ENCODE assay signal across 1 cellular context in the genomic region with DNA sequence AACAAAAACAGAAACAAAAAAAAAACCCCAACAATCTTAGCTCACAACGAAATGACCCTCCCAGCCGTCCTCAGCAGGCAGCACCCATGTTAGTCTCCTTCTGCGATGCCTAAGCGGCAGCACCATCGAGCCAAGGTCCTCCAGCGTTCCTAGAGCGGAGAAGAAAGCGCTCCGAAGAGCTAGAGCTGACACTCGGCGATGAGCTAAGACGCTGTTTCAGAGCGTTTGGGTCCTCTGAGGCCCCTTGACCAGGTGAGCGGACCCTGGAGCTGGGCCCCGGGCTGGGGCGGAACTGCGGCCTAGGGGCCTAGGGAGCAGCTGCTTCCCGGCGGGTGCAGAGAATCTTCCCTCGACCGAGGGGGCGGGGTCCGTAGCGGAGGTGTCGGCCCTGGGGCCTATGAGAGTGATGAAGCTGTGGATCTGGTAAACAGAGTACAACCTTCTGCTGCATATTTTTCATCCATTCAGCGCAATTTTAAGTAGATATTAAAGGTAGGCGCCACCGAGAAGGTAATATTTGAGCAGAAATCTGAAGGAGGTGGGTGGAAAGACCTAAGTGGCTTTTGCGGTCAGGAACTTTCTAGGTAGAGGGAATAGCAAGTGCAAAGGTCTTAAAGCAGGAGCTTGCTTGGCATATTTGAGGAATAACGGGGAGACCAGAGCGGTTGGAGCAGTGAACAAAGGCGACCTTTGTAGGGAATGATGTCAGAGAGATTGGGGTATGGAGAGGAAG.
TF ChIP-seq lines count a peak whose summit lies in the region.

ZSCAN26 (plus strand) TSS at position 182 of the 733 bp plus-strand sequence. CDS start 4,777 bp downstream, outside the sequence.

TF ChIP-seq in HEK293, 187 proteins besides CTCF, POLR2A, EP300 and RAD21 (continued from another document and continues in another):
- TF ChIP-seq, protein P1, sequence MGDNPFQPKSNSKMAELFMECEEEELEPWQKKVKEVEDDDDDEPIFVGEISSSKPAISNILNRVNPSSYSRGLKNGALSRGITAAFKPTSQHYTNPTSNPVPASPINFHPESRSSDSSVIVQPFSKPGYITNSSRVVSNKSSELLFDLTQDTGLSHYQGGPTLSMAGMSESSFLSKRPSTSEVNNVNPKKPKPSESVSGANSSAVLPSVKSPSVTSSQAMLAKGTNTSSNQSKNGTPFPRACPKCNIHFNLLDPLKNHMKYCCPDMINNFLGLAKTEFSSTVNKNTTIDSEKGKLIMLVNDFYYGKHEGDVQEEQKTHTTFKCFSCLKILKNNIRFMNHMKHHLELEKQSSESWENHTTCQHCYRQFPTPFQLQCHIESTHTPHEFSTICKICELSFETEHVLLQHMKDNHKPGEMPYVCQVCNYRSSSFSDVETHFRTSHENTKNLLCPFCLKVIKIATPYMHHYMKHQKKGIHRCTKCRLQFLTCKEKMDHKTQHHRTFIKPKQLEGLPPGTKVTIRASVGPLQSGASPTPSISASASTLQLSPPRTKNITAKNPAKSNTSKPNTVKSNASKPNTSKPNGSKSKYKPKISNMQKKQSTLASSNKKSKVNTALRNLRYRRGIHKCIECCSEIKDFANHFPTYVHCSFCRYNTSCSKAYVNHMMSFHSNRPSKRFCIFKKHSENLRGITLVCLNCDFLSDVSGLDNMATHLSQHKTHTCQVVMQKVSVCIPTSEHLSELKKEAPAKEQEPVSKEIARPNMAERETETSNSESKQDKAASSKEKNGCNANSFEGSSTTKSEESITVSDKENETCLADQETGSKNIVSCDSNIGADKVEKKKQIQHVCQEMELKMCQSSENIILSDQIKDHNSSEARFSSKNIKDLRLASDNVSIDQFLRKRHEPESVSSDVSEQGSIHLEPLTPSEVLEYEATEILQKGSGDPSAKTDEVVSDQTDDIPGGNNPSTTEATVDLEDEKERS (tag by site-specific recombination; IDR thresholded peaks at IDR 0.05) = no peak
- TF ChIP-seq GLI4 (tag by site-specific recombination; IDR thresholded peaks at IDR 0.05) (no peak), ZNF335 (tag by site-specific recombination; conservative IDR thresholded peaks at IDR 0.05) (peak; percentile 96), REPIN1 (tag by site-specific recombination; IDR thresholded peaks at IDR 0.05; ENCODE audit: low read depth) (0 out of 2 replicates have a peak, but pooled peaks have one; percentile 23), ZNF701 (tag by site-specific recombination; IDR thresholded peaks at IDR 0.05) (no peak), ZNF558 (tag by site-specific recombination; IDR thresholded peaks at IDR 0.05) (0 out of 2 replicates have a peak, but pooled peaks have one; percentile 16), ZNF629 (tag by site-specific recombination; IDR thresholded peaks at IDR 0.05) (peak; percentile 68), ZNF792 (tag by site-specific recombination; IDR thresholded peaks at IDR 0.05) (no peak), KLF17 (tag by site-specific recombination; IDR thresholded peaks at IDR 0.05) (peak; percentile 55), MZF1 (tag by site-specific recombination; IDR thresholded peaks at IDR 0.05; ENCODE audit: borderline replicate concordance) (no peak), ZNF473 (tag by site-specific recombination; IDR thresholded peaks at IDR 0.05) (no peak), ZBTB21 (tag by site-specific recombination; IDR thresholded peaks at IDR 0.05) (peak; percentile 19; the same call in 1 of the 2 replicates), IKZF3 (tag by site-specific recombination; IDR thresholded peaks at IDR 0.05) (no peak), ZNF214 (tag by site-specific recombination; IDR thresholded peaks at IDR 0.05; ENCODE audit: borderline replicate concordance) (no peak), ZNF23 (tag by site-specific recombination; IDR thresholded peaks at IDR 0.05; ENCODE audit: borderline replicate concordance) (no peak), YY2 (tag by site-specific recombination; IDR thresholded peaks at IDR 0.05) (no peak), ZNF549 (tag by site-specific recombination; IDR thresholded peaks at IDR 0.05) (no peak), ZNF433 (tag by site-specific recombination; IDR thresholded peaks at IDR 0.05; ENCODE audit: low read depth) (no peak), GLIS1 (tag by site-specific recombination; IDR thresholded peaks at IDR 0.05) (no peak), ZSCAN4 (tag by site-specific recombination; IDR thresholded peaks at IDR 0.05) (no peak), ZNF19 (tag by site-specific recombination; IDR thresholded peaks at IDR 0.05; ENCODE audit: low read depth) (no peak), ZNF555 (tag by site-specific recombination; conservative IDR thresholded peaks at IDR 0.05) (no peak), ZBTB1 (tag by site-specific recombination; IDR thresholded peaks at IDR 0.05) (no peak), ZNF221 (tag by site-specific recombination; IDR thresholded peaks at IDR 0.05; ENCODE audit: borderline replicate concordance) (no peak), ZBTB48 (tag by site-specific recombination; IDR thresholded peaks at IDR 0.05) (peak; percentile 97), ZNF645 (tag by site-specific recombination; IDR thresholded peaks at IDR 0.05) (no peak), ZXDB (tag by site-specific recombination; IDR thresholded peaks at IDR 0.05) (peak; percentile 89), ZFP69B (tag by site-specific recombination; IDR thresholded peaks at IDR 0.05) (peak; percentile 24; the same call in 1 of the 2 replicates), ZFHX2 (tag by site-specific recombination; conservative IDR thresholded peaks at IDR 0.05) (peak; percentile 51), PRDM6 (tag by site-specific recombination; IDR thresholded peaks at IDR 0.05) (no peak), ATF2 (tag by site-specific recombination; IDR thresholded peaks at IDR 0.05; ENCODE audit: low read depth) (no peak; the same call in 1 of the 2 replicates), ZNF768 (tag by site-specific recombination; IDR thresholded peaks at IDR 0.05) (no peak), PRDM1 (tag by site-specific recombination; IDR thresholded peaks at IDR 0.05) (no peak), ZNF146 (tag by site-specific recombination; IDR thresholded peaks at IDR 0.05) (no peak), ZNF274 (IDR thresholded peaks at IDR 0.05; ENCODE audit: low read length) (no peak), ZNF274 (tag by site-specific recombination; IDR thresholded peaks at IDR 0.05; ENCODE audit: borderline replicate concordance) (no peak), ZNF626 (tag by site-specific recombination; IDR thresholded peaks at IDR 0.05) (no peak), ZNF114 (tag by site-specific recombination; IDR thresholded peaks at IDR 0.05) (no peak), ZNF140 (tag by site-specific recombination; IDR thresholded peaks at IDR 0.05) (no peak), ZNF266 (tag by site-specific recombination; IDR thresholded peaks at IDR 0.05; ENCODE audit: low read depth) (no peak), KLF9 (tag by site-specific recombination; IDR thresholded peaks at IDR 0.05; ENCODE audit: low read depth) (peak; percentile 96), FEZF1 (tag by site-specific recombination; IDR thresholded peaks at IDR 0.05) (no peak), PRDM10 (tag by site-specific recombination; IDR thresholded peaks at IDR 0.05) (peak; percentile 54), WT1 (tag by site-specific recombination; IDR thresholded peaks at IDR 0.05) (peak; percentile 41; the same call in 1 of the 2 replicates), TRIM28 (IDR thresholded peaks at IDR 0.05; ENCODE audit: borderline replicate concordance, low read length) (peak; percentile 92), YY1 (tag by site-specific recombination; IDR thresholded peaks at IDR 0.05) (peak; percentile 73; the same call in 1 of the 2 replicates), ZFP3 (tag by site-specific recombination; IDR thresholded peaks at IDR 0.05; ENCODE audit: low read depth) (no peak), ZNF138 (tag by site-specific recombination; IDR thresholded peaks at IDR 0.05; ENCODE audit: borderline replicate concordance) (no peak), HOXC10 (CRISPR knock-in tag; IDR thresholded peaks at IDR 0.05) (no peak)
- TF ChIP-seq, protein P2, sequence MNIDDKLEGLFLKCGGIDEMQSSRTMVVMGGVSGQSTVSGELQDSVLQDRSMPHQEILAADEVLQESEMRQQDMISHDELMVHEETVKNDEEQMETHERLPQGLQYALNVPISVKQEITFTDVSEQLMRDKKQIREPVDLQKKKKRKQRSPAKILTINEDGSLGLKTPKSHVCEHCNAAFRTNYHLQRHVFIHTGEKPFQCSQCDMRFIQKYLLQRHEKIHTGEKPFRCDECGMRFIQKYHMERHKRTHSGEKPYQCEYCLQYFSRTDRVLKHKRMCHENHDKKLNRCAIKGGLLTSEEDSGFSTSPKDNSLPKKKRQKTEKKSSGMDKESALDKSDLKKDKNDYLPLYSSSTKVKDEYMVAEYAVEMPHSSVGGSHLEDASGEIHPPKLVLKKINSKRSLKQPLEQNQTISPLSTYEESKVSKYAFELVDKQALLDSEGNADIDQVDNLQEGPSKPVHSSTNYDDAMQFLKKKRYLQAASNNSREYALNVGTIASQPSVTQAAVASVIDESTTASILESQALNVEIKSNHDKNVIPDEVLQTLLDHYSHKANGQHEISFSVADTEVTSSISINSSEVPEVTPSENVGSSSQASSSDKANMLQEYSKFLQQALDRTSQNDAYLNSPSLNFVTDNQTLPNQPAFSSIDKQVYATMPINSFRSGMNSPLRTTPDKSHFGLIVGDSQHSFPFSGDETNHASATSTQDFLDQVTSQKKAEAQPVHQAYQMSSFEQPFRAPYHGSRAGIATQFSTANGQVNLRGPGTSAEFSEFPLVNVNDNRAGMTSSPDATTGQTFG (tag by site-specific recombination; IDR thresholded peaks at IDR 0.05; ENCODE audit: borderline replicate concordance) = no peak
